In the genomic region with DNA sequence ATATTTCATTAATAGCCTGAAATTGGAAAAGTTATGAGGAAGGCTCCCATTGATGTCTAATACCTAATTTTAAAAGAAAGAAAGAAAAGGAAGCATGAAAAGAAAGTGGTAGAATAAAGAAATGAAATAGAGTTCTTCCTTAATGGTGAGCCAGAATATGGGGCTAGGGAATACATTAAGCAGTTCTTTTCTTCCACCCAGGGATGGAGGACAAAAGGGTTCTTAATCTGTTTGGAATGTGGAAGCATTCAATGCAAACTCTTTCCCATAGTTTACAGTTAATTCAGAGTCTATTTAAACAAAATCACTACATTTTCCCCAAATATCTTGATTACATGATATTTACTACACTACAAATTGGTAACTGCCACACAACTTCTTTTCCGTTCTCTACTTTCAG, we compare ENCODE assay signal across 9 cellular contexts.
"Had no signal": no experiment of that assay in that cellular context is flagged by ENCODE, and none has a peak within 500 bp of the region (broad histone marks: within the 10 kb centered on the region; RNA-seq: fewer than 3 reads in every experiment).

No MANE protein-coding gene starts in this region.

- H3K4me1 Mint-ChIP-seq: IgD-negative memory B cell had no signal

- DNase-seq: GM23248, H9, HFFc6, KBM-7 had no signal

- H3K4me3 ChIP-seq: GM23248 had no signal

- H3K27ac ChIP-seq: GM23248, HL-60, KMS-11 had no signal

- H3K4me2 ChIP-seq: KMS-11 had no signal

- ATAC-seq: HCT116, HepG2 had no signal

- H3K36me3 Mint-ChIP-seq: IgD-negative memory B cell had no signal

- H3K9ac ChIP-seq: GM23248, KMS-11 had no signal

- H3K9me3 Mint-ChIP-seq: H9, HFFc6 had no signal

- H3K27ac Mint-ChIP-seq: HFFc6, IgD-negative memory B cell had no signal

- H3K4me3 Mint-ChIP-seq: H9, HFFc6, IgD-negative memory B cell had no signal
